ENCODE assay signal across 19 cellular contexts in the genomic region with DNA sequence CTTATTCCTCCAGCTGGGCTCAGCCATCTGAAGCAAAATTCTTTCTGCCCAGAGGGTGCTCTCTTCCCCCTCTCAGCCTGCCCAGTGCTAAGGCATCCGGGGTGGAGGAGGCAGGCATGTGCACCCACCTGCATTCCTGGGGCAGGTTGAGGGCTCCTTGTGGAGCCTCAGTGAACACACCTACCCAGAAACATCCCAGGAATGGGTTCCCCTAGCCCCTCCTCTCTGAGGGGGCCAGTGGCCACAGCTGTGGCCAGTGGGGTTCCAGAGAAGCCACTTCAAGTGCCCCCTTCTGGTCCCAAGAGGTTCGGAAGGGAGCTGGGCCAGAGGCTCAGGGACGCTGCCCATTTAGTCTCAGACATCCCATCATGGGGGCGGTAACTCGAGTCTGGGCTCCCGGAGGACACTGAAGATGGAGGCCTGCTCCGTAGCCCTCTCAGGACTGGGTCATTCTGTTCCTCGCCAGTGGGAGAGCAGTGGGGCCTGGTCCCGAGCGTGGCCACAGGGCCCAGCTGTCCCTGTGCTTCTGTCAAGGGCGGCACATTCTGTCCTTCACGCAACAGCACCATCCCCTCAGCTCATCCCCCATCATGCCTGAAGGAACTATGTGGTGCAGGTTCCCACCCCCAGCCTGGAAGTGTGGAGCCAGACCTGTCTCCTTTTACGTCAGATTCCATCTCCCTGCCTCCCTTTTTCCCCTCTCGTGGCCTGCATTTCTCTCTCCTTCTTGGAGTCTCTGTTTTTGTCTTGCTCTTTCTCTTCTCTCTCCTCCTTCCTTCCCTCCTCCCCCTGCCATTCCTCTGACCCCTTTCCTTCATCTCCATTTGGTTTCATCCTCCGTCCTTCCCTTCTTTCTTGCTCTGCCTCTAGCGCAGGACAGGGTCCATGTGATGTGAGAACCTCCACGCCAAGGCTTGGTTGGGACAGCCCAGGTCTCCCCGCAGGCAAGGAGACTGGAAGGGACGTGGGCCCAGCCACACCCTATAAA.
"Had no signal": no experiment of that assay in that cellular context is flagged by ENCODE, and none has a peak within 500 bp of the region (broad histone marks: within the 10 kb centered on the region; RNA-seq: fewer than 3 reads in every experiment).

No MANE protein-coding gene starts in this region.

- H3K36me3 Mint-ChIP-seq: activated CD4-positive, alpha-beta memory T cell treated with anti-CD3 and anti-CD28 coated beads for 36 hours; activated naive CD8-positive, alpha-beta T cell treated with anti-CD3 and anti-CD28 coated beads, Interleukin-2, amount 10 ng/mL, durations not matched to agents 7 days and 5 days had no signal

- H3K36me3 ChIP-seq: right atrium auricular region had no signal

- DNase-seq: activated CD4-positive, alpha-beta memory T cell treated with anti-CD3 and anti-CD28 coated beads for 36 hours; activated CD4-positive, alpha-beta T cell treated with anti-CD3 and anti-CD28 coated beads for 36 hours; activated naive CD4-positive, alpha-beta T cell; activated naive CD8-positive, alpha-beta T cell treated with anti-CD3 and anti-CD28 coated beads, Interleukin-2, amount 10 ng/mL, durations not matched to agents 7 days and 5 days; activated T-cell treated with anti-CD3 and anti-CD28 coated beads, Interleukin-2, amount 50 U/mL, for 1 hour; dorsolateral prefrontal cortex; erythroblast; head of caudate nucleus; midbrain; stimulated activated naive CD8-positive, alpha-beta T cell treated with anti-CD3 and anti-CD28 coated beads, Interleukin-15, Interleukin-2, amounts not matched to agents 100 U/mL and 50 U/mL, for 24 hours; substantia nigra had no signal

- H3K27ac Mint-ChIP-seq: activated CD4-positive, alpha-beta memory T cell treated with anti-CD3 and anti-CD28 coated beads for 36 hours; activated CD4-positive, alpha-beta T cell treated with anti-CD3 and anti-CD28 coated beads for 36 hours; activated naive CD8-positive, alpha-beta T cell treated with anti-CD3 and anti-CD28 coated beads, Interleukin-2, amount 10 ng/mL, durations not matched to agents 7 days and 5 days; activated T-helper 17 cell treated with anti-CD3 and anti-CD28 coated beads, Interleukin-2, amount 50 U/mL, for 72 hours; brain; T-helper 2 cell treated with Interferon-gamma antibody and Interleukin-4, amounts not matched to agents 5 μg/mL and 100 μg/mL, for 36 hours had no signal

- H3K27me3 Mint-ChIP-seq: activated CD4-positive, alpha-beta memory T cell treated with anti-CD3 and anti-CD28 coated beads for 36 hours; activated CD4-positive, alpha-beta T cell treated with anti-CD3 and anti-CD28 coated beads for 36 hours; activated T-helper 17 cell treated with anti-CD3 and anti-CD28 coated beads, Interleukin-2, amount 50 U/mL, for 72 hours had no signal

- H3K4me1 Mint-ChIP-seq: activated CD4-positive, alpha-beta T cell treated with anti-CD3 and anti-CD28 coated beads for 36 hours; activated naive CD8-positive, alpha-beta T cell treated with anti-CD3 and anti-CD28 coated beads, Interleukin-2, amount 10 ng/mL, durations not matched to agents 7 days and 5 days; brain had no signal

- H3K27ac ChIP-seq: prostate gland, right atrium auricular region, tibial nerve had no signal

- H3K4me3 Mint-ChIP-seq: activated CD4-positive, alpha-beta memory T cell treated with anti-CD3 and anti-CD28 coated beads for 36 hours; activated CD4-positive, alpha-beta T cell treated with anti-CD3 and anti-CD28 coated beads for 36 hours; activated naive CD8-positive, alpha-beta T cell treated with anti-CD3 and anti-CD28 coated beads, Interleukin-2, amount 10 ng/mL, durations not matched to agents 7 days and 5 days; activated T-helper 17 cell treated with anti-CD3 and anti-CD28 coated beads, Interleukin-2, amount 50 U/mL, for 72 hours; brain; neural crest cell; T-helper 2 cell treated with Interferon-gamma antibody and Interleukin-4, amounts not matched to agents 5 μg/mL and 100 μg/mL, for 36 hours had no signal

- ATAC-seq: activated CD4-positive, alpha-beta T cell treated with anti-CD3 and anti-CD28 coated beads for 36 hours; activated T-helper 17 cell treated with anti-CD3 and anti-CD28 coated beads, Interleukin-2, amount 50 U/mL, for 72 hours; stimulated activated naive CD8-positive, alpha-beta T cell treated with anti-CD3 and anti-CD28 coated beads, Interleukin-15, Interleukin-2, amounts not matched to agents 100 U/mL and 50 U/mL, for 24 hours had no signal

- H3K4me1 ChIP-seq: prostate gland, right atrium auricular region, tibial nerve had no signal

- H3K27me3 ChIP-seq: dorsolateral prefrontal cortex, right atrium auricular region, tibial nerve had no signal

- H3K4me3 ChIP-seq: dorsolateral prefrontal cortex, prostate gland, right atrium auricular region, skin epidermis, tibial nerve had no signal

- H3K9me3 Mint-ChIP-seq: activated CD4-positive, alpha-beta memory T cell treated with anti-CD3 and anti-CD28 coated beads for 36 hours; activated naive CD8-positive, alpha-beta T cell treated with anti-CD3 and anti-CD28 coated beads, Interleukin-2, amount 10 ng/mL, durations not matched to agents 7 days and 5 days; activated T-helper 17 cell treated with anti-CD3 and anti-CD28 coated beads, Interleukin-2, amount 50 U/mL, for 72 hours; brain; neural crest cell; T-helper 2 cell treated with Interferon-gamma antibody and Interleukin-4, amounts not matched to agents 5 μg/mL and 100 μg/mL, for 36 hours had no signal

- H3K9me3 ChIP-seq: prostate gland, right atrium auricular region, tibial nerve had no signal
